Comparison of ENCODE assay signal across 31 cellular contexts in the genomic region with DNA sequence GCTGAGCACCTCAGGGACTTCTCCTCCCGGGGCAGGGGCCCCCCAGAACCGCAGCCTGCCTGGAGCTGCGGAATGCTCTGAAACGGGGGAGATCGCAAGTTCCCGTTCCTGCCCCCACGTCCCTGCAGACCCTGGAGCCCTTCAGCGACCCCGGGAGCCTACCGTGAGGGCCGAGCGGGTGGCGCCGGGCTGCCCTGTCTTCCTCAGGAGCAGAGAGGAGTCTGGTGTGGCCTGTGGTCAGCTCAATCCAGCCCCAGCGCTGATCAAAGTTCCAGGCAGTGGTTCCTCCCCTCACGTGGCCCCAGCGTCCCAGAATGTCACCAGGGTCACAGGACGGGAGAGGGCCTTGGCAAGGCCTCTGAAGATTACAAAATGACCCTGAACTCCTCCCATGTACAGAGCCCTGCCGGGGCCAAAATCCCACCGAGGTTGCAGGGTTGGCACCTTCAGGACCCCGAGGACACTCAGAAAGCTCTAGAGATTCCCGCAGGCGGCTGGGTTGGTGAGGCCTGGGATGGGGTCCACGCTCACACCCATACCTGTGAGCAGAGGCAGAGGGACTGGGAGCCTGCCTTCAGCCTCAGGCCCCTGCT. TPM values are rescaled to one million over a fixed set of nuclear protein-coding genes. Genes with fewer than 3 reads are reported as not detected.
DNase-seq lines count a peak whose midpoint lies in the region; ATAC-seq, FAIRE-seq and TF ChIP-seq lines count a peak whose summit lies in the region.
"Had no signal": no experiment of that assay in that cellular context is flagged by ENCODE, and none has a peak within 500 bp of the region (broad histone marks: within the 10 kb centered on the region; RNA-seq: fewer than 3 reads in every experiment).

Gene CPN2 (minus strand): TSS at position 249 of the 593 bp plus-strand sequence. CDS start 8,626 bp downstream, outside the sequence.

- peak within 1 kb of the TSS; percentile 89 for H3K9ac ChIP-seq in HepG2 (ENCODE audit: insufficient read depth, low read depth, low read length)
- H3K9ac ChIP-seq: parathyroid adenoma had no signal

- peak within 1 kb of the TSS; percentile 22 for H2AFZ ChIP-seq in HepG2 (ENCODE audit: low read length)
- H2AFZ ChIP-seq: parathyroid adenoma had no signal

- TF ChIP-seq CTCF in right atrium auricular region (IDR thresholded peaks at IDR 0.05) (no peak), VCaP (conservative IDR thresholded peaks at IDR 0.05) (no peak), HepG2 (CRISPR knock-in tag; IDR thresholded peaks at IDR 0.05) (0 out of 2 replicates have a peak, but pooled peaks have one; percentile 11)

- H3K27me3 ChIP-seq in right atrium auricular region (no peaks in the 10 kb centered on the region), HepG2 (ENCODE audit: control insufficient read depth in 1 of 2, insufficient read depth in 2 of 2, low read length in 2 of 2) (no peaks in the 10 kb centered on the region), aorta (ENCODE audit: control insufficient read depth in 1 of 2, insufficient read depth in 2 of 2, low read length in 1 of 2) (no peaks in the 10 kb centered on the region)
- H3K27me3 ChIP-seq: heart left ventricle, testis had no signal

- TF ChIP-seq RAD21 in HepG2 (CRISPR knock-in tag; IDR thresholded peaks at IDR 0.05) = no peak

- intact Hi-C loops in Right ventricle myocardium superior (cut with DNase I) (no loop called here), HepG2 (cut with micrococcal nuclease; ENCODE audit: unreplicated experiment) (loop anchor here (5.0 kb wide), 1 partner anchor 46 kb away; the partner anchor contains the start of gene GP5), aorta (cut with DNase I) (no loop called here)

- TF ChIP-seq POLR2A in HepG2 (IDR thresholded peaks at IDR 0.05; ENCODE audit: insufficient read depth in 1 of 2, low read depth in 2 of 2, low read length in 2 of 2) = peak; percentile 83 to 88

- 0% methylated on average over 6 of the region's 24 CpGs for WGBS in HepG2 (ENCODE audit: low lambda C conversion rate)
- 92 to 94% methylated on average over 24 of the region's 24 CpGs for WGBS in aorta, 2 donors

- H3K36me3 ChIP-seq in right atrium auricular region = no peaks in the 10 kb centered on the region
- no peaks in the 10 kb centered on the region for H3K36me3 ChIP-seq in HepG2 (replicated peaks in 1 of 2; ENCODE audit: control insufficient read depth in 1 of 2, insufficient read depth in 2 of 2, low read length in 2 of 2)
- no peaks in the 10 kb centered on the region for H3K36me3 ChIP-seq in aorta (ENCODE audit: control insufficient read depth in 1 of 2, insufficient read depth in 2 of 2, low read length in 1 of 2)
- H3K36me3 ChIP-seq: esophagus squamous epithelium, heart left ventricle had no signal

- ATAC-seq in Right ventricle myocardium superior (ENCODE audit: poor library complexity) = peak; percentile 45
- peak; percentile 92 for ATAC-seq in HepG2
- ATAC-seq in aorta (ENCODE audit: low FRiP score) = peak; percentile 31
- ATAC-seq in GM21423 (IDR thresholded peaks at IDR 0.05; ENCODE audit: unreplicated experiment) = no peak
- ATAC-seq in HG03039 (IDR thresholded peaks at IDR 0.05; ENCODE audit: unreplicated experiment) = no peak

- peak; percentile 98 for FAIRE-seq in HepG2 (lab: Jason Lieb, UNC)
- FAIRE-seq: D721Med, endometrium, small intestine had no signal

- BruUV-seq in HepG2 (replicated peaks; lab: Mats Ljungman, UMichigan) = no TSS peak

- H3K4me1 ChIP-seq in right atrium auricular region = no peaks in the 10 kb centered on the region
- peaks cover 24% of the 10 kb centered on the region for H3K4me1 ChIP-seq in HepG2 (ENCODE audit: insufficient read depth, low read length)
- no peaks in the 10 kb centered on the region for H3K4me1 ChIP-seq in aorta (ENCODE audit: control insufficient read depth in 1 of 2, insufficient read depth in 2 of 2, low read length in 2 of 2)
- H3K4me1 ChIP-seq: esophagus squamous epithelium, foreskin keratinocyte, heart left ventricle, parathyroid adenoma had no signal

- TF ChIP-seq EP300 in HepG2 (IDR thresholded peaks at IDR 0.05; ENCODE audit: low read depth in 2 of 2, low read length in 2 of 2) (peak in 1 of 2 experiments; percentile 42; a peak in 1 of 4 replicates), HepG2 (CRISPR knock-in tag; IDR thresholded peaks at IDR 0.05; ENCODE audit: borderline replicate concordance) (no peak; the same call in 1 of the 2 replicates)

- no peaks in the 10 kb centered on the region for H4K20me1 ChIP-seq in HepG2 (ENCODE audit: insufficient read depth, low read length)

- CTCF ChIA-PET in HepG2 (lab: Yijun Ruan, JAX; ENCODE audit: low intra/inter-chr PET ratio, low total read pairs) = no interaction called here

- no peaks in the 10 kb centered on the region for H3K79me2 ChIP-seq in HepG2 (ENCODE audit: insufficient read depth, low read length)
- H3K79me2 ChIP-seq: parathyroid adenoma had no signal

- DNase-seq in Right ventricle myocardium superior (no peak), right atrium auricular region (ENCODE audit: low spot score) (no peak), HepG2 (ENCODE audit: low spot score) (peak; percentile 77), aorta (no peak), HT-29 (ENCODE audit: low spot score) (no peak)
- DNase-seq: activated CD4-positive, alpha-beta T cell treated with anti-CD3 and anti-CD28 coated beads, Interleukin-2, amount 10 ng/mL, durations not matched to agents 7 days and 5 days; activated effector memory CD4-positive, alpha-beta T cell treated with anti-CD3 and anti-CD28 coated beads, Interleukin-2, amount 50 U/mL, for 16 hours; activated T-cell treated with anti-CD3 and anti-CD28 coated beads, Interleukin-2, amount 50 U/mL, for 24 hours; CD4-positive, alpha-beta memory T cell; esophagus squamous epithelium; heart left ventricle; Kasumi-1; NCI-H526 treated with DMSO at 0.1 percent for 48 hours; retina; SHP77 treated with DMSO at 0.1 percent for 48 hours; small intestine; stimulated activated CD4-positive, alpha-beta T cell treated with anti-CD3 and anti-CD28 coated beads, Interleukin-1b, Interleukin-23, amount 100 ng/mL, for 48 hours; testis had no signal

- no peaks in the 10 kb centered on the region for H3K9me3 ChIP-seq in right atrium auricular region
- H3K9me3 ChIP-seq in HepG2 (ENCODE audit: low read length) = no peaks in the 10 kb centered on the region
- H3K9me3 ChIP-seq in aorta (ENCODE audit: control insufficient read depth, low read length) = no peaks in the 10 kb centered on the region
- H3K9me3 ChIP-seq: esophagus squamous epithelium, heart left ventricle, testis had no signal

- in situ Hi-C loops in HepG2 (cut with HindIII; ENCODE audit: extremely low pct_ligation_motif_present, low pct_unique_long_range_greater_than_20kb) = no loop called here

- POLR2A ChIA-PET in HepG2 (lab: Yijun Ruan, JAX) = interaction anchor here (0.6 to 2.1 kb wide), 8 partner anchors 9 to 230 kb away, joined by 3 to 10 read pairs (median 4); no protein-coding TSS in a partner anchor

- H3K27ac ChIP-seq in right atrium auricular region = no peak within 1 kb of the TSS
- H3K27ac ChIP-seq in VCaP = peak within 1 kb of the TSS; percentile 72; the same call in 1 of the 2 replicates
- H3K27ac ChIP-seq in HepG2 (ENCODE audit: extremely low read length, insufficient read depth, low read length) = peak within 1 kb of the TSS; percentile 88
- H3K27ac ChIP-seq in aorta (ENCODE audit: low read depth in 1 of 2, low read length in 2 of 2) = no peak within 1 kb of the TSS
- H3K27ac ChIP-seq: esophagus squamous epithelium, foreskin keratinocyte, heart left ventricle, parathyroid adenoma, testis had no signal

- peak within 1 kb of the TSS; percentile 92 for H3K4me2 ChIP-seq in HepG2 (ENCODE audit: low read depth, low read length)

- H3K4me3 ChIP-seq in right atrium auricular region (no peak within 1 kb of the TSS), HepG2 (replicated peaks in 1 of 3; ENCODE audit: insufficient read depth in 1 of 3, low read depth in 2 of 3, low read length in 3 of 3) (peak within 1 kb of the TSS; percentile 63 to 91 (median 86)), aorta (ENCODE audit: low read length in 2 of 2) (no peak within 1 kb of the TSS)
- H3K4me3 ChIP-seq: esophagus squamous epithelium, heart left ventricle, testis had no signal

TF ChIP-seq in HepG2, 621 proteins besides CTCF, POLR2A, EP300 and RAD21 (continues in another document):
- TF ChIP-seq MED13 (CRISPR knock-in tag; IDR thresholded peaks at IDR 0.05) (peak; percentile 53; the same call in 1 of the 2 replicates), ZNF75D (CRISPR knock-in tag; IDR thresholded peaks at IDR 0.05; ENCODE audit: borderline replicate concordance) (no peak), KLF12 (CRISPR knock-in tag; IDR thresholded peaks at IDR 0.05; ENCODE audit: borderline replicate concordance) (0 out of 2 replicates have a peak, but pooled peaks have one; percentile 65)

RNA-seq across cellular contexts. Expression of gene CPN2, which starts in this region (rescaled TPM):
- total RNA-seq in Right ventricle myocardium superior = 2.4 TPM
- total RNA-seq in right atrium auricular region = not detected
- total RNA-seq in HepG2 (2016; rRNA removed; fragmentation: Illumina TruSeq; extraction: Trizol) = 16.3 and 27.7 TPM in 2 replicates
- total RNA-seq in HepG2 (2016; cell fraction: cytosol; rRNA removed; fragmentation: Illumina TruSeq; extraction: Trizol; ENCODE audit: low read depth) = 4.8 and 4.9 TPM in 2 replicates
- 11.8 and 26.8 TPM in 2 replicates for total RNA-seq in HepG2 (2016; cell fraction: insoluble cytoplasmic fraction; rRNA removed; fragmentation: Illumina TruSeq; extraction: Trizol)
- 14.4 and 15.6 TPM in 2 replicates for total RNA-seq in HepG2 (2016; cell fraction: membrane; rRNA removed; fragmentation: Illumina TruSeq; extraction: Trizol)
- total RNA-seq in HepG2 (2016; cell fraction: nucleus; rRNA removed; fragmentation: Illumina TruSeq; extraction: Trizol) = 34.1 and 42.6 TPM in 2 replicates
- polyA plus RNA-seq in HepG2 (2011; rRNA removed) = 26.7 and 29.3 TPM in 2 replicates
- 12.6 and 16.6 TPM in 2 replicates for polyA plus RNA-seq in HepG2 (2011; cell fraction: cytosol; rRNA removed)
- 18.2 and 18.5 TPM in 2 replicates for polyA plus RNA-seq in HepG2 (2011; cell fraction: nucleus; rRNA removed)
- 19.0 and 20.2 TPM in 2 replicates for polyA plus RNA-seq in HepG2 (2012)
- polyA plus RNA-seq in HepG2 (2016; cell fraction: cytosol; fragmentation: Illumina TruSeq; extraction: Trizol; ENCODE audit: low read depth) = 8.8 and 9.3 TPM in 2 replicates
- 27.5 and 38.0 TPM in 2 replicates for polyA plus RNA-seq in HepG2 (2016; cell fraction: insoluble cytoplasmic fraction; fragmentation: Illumina TruSeq; extraction: Trizol; ENCODE audit: low read depth)
- polyA plus RNA-seq in HepG2 (2016; cell fraction: membrane; fragmentation: Illumina TruSeq; extraction: Trizol; ENCODE audit: low read depth) = 18.2 and 23.6 TPM in 2 replicates
- polyA plus RNA-seq in HepG2 (2016; cell fraction: nucleus; fragmentation: Illumina TruSeq; extraction: Trizol; ENCODE audit: insufficient read depth, low read depth) = 100 and 101 TPM in 2 replicates
- polyA minus RNA-seq in HepG2 (2011; rRNA and poly(A)+ RNA removed; ENCODE audit: low replicate concordance) = 66.5 TPM in 1 of 2 replicates, not detected in the other
- 19.2 and 22.2 TPM in 2 replicates for polyA minus RNA-seq in HepG2 (2011; cell fraction: cytosol; rRNA and poly(A)+ RNA removed)
- 6.3 and 7.8 TPM in 2 replicates for polyA minus RNA-seq in HepG2 (2011; cell fraction: nucleus; rRNA and poly(A)+ RNA removed)
- not detected for total RNA-seq in aorta
- polyA plus RNA-seq in aorta = not detected
- total RNA-seq in HT-29 (2014; rRNA removed; shearing (Covaris generic)) = not detected in 2 replicates
- total RNA-seq: A172; activated CD4-positive, alpha-beta T cell treated with anti-CD3 and anti-CD28 coated beads, Interleukin-2, amount 10 ng/mL, durations not matched to agents 7 days and 5 days; CD4-positive, alpha-beta memory T cell; dermis blood vessel endothelial cell; esophagus squamous epithelium; foreskin keratinocyte; kidney epithelial cell; lung microvascular endothelial cell; urinary bladder had no signal
- polyA plus RNA-seq: CD4-positive, alpha-beta memory T cell; foreskin keratinocyte; neural cell; small intestine had no signal

Comparison
In these comparisons a context has a peak if more than half of its experiments do, and no peak if none do; other contexts are left out.
1. RNA of gene CPN2 (polyA plus RNA-seq): 8.8 to 101 TPM in HepG2; not detected in aorta; every median in the first group is over 4 times any median in the second.
2. Peak in ATAC-seq in aorta; RNA of the gene not detected or under 1 TPM.
3. ATAC-seq: peak in Right ventricle myocardium superior (single experiment) and HepG2 (single experiment); none in GM21423 (single experiment) and HG03039 (single experiment).
4. H3K27ac ChIP-seq: peak in VCaP (single experiment) and HepG2 (single experiment); none in right atrium auricular region (0 of 2) and aorta (0 of 2).
5. H3K4me3 ChIP-seq: peak in HepG2 (3 of 3); none in right atrium auricular region (0 of 2) and aorta (0 of 2).